21 cellular contexts compared by ENCODE assay signal in genomic region chr1:218468707-218469106, GRCh38.
"Had no signal": no experiment of that assay in that cellular context is flagged by ENCODE, and none has a peak within 500 bp of the region (broad histone marks: within the 10 kb centered on the region; RNA-seq: fewer than 3 reads in every experiment).

No MANE protein-coding gene starts in this region.

- DNase-seq: activated CD4-positive, alpha-beta memory T cell treated with anti-CD3 and anti-CD28 coated beads, Interleukin-2, amount 10 ng/mL, durations not matched to agents 7 days and 5 days; activated CD4-positive, alpha-beta T cell treated with anti-CD3 and anti-CD28 coated beads for 48 hours; activated CD4-positive, CD25-positive, alpha-beta regulatory T cell; activated CD8-positive, alpha-beta memory T cell treated with anti-CD3 and anti-CD28 coated beads, Interleukin-2, amount 10 ng/mL, durations not matched to agents 7 days and 5 days; activated naive CD4-positive, alpha-beta T cell; activated naive CD8-positive, alpha-beta T cell treated with anti-CD3 and anti-CD28 coated beads for 36 hours; activated T-cell treated with anti-CD3 and anti-CD28 coated beads, Interleukin-2, amount 50 U/mL, for 1 hour; amniotic stem cell; dorsolateral prefrontal cortex; endodermal cell; foreskin keratinocyte; glutamatergic neuron; hypothalamus; islet precursor cell; left colon; midbrain; nephron progenitor cell; nucleus accumbens; stimulated activated naive B cell treated with anti-CD40 and anti-IgM and Interleukin-4, amounts not matched to agents 10 μg/mL and 1 μg/mL and 100 μg/mL, for 72 hours; T-helper 2 cell had no signal

- ATAC-seq: activated CD8-positive, alpha-beta memory T cell treated with anti-CD3 and anti-CD28 coated beads, Interleukin-2, amount 10 ng/mL, durations not matched to agents 7 days and 5 days; activated T-helper 17 cell treated with anti-CD3 and anti-CD28 coated beads, Interleukin-2, amount 50 U/mL, for 72 hours; foreskin keratinocyte; left colon; stimulated activated naive B cell treated with anti-CD40 and anti-IgM and Interleukin-4, amounts not matched to agents 10 μg/mL and 1 μg/mL and 100 μg/mL, for 72 hours had no signal
